ENCODE assay signal across 31 cellular contexts in genomic region chr12:120167529-120168095, GRCh38. TPM values are rescaled to one million over a fixed set of nuclear protein-coding genes. Genes with fewer than 3 reads are reported as not detected.
DNase-seq lines count a peak whose midpoint lies in the region; ATAC-seq, FAIRE-seq and TF ChIP-seq lines count a peak whose summit lies in the region.
"Had no signal": no experiment of that assay in that cellular context is flagged by ENCODE, and none has a peak within 500 bp of the region (broad histone marks: within the 10 kb centered on the region; RNA-seq: fewer than 3 reads in every experiment).

No MANE protein-coding gene starts in this region.

- H3K9me3 ChIP-seq in OCI-LY3 (ENCODE audit: insufficient read depth, low read length) (no peaks in the 10 kb centered on the region), endothelial cell of umbilical vein (replicated peaks; ENCODE audit: control insufficient read depth, insufficient read depth, low read length) (no peaks in the 10 kb centered on the region)
- H3K9me3 ChIP-seq: right atrium auricular region, suprapubic skin, upper lobe of right lung had no signal

- no TSS peak for BruUV-seq in endothelial cell of umbilical vein (replicated peaks; lab: Mats Ljungman, UMichigan)

- FAIRE-seq in endothelial cell of umbilical vein (lab: Jason Lieb, UNC), result peak; percentile 65
- FAIRE-seq: astrocyte, colon, islet of Langerhans, small intestine had no signal

- DNase-seq in Ammon's horn (ENCODE audit: low spot score) (peak; percentile 12), GM06990 (ENCODE audit: extremely low read depth, insufficient read length) (peak; percentile 40), endothelial cell of umbilical vein (ENCODE audit: low read depth, low spot score) (peak; percentile 54), substantia nigra (lab: John Stamatoyannopoulos, UW) (no peak)
- DNase-seq: activated CD4-positive, alpha-beta memory T cell treated with anti-CD3 and anti-CD28 coated beads for 36 hours; activated CD8-positive, alpha-beta memory T cell treated with anti-CD3 and anti-CD28 coated beads, Interleukin-2, amount 50 U/mL, for 48 hours; activated naive CD8-positive, alpha-beta T cell treated with anti-CD3 and anti-CD28 coated beads, Interleukin-2, amount 10 ng/mL, durations not matched to agents 7 days and 5 days; effector CD8-positive, alpha-beta T cell; glutamatergic neuron; NCI-H2081; NCI-H345; small intestine; stimulated activated naive B cell treated with anti-CD40 and anti-IgM and Interleukin-4, amounts not matched to agents 10 μg/mL and 1 μg/mL and 100 μg/mL, for 72 hours; T-helper 2 cell; upper lobe of right lung had no signal

- H3K79me2 ChIP-seq in OCI-LY3 (ENCODE audit: low read length), result no peaks in the 10 kb centered on the region
- no peaks in the 10 kb centered on the region for H3K79me2 ChIP-seq in endothelial cell of umbilical vein (ENCODE audit: control insufficient read depth, insufficient read depth, low read length)

- CTCF ChIA-PET in endothelial cell of umbilical vein (lab: Charles Lee), result interaction anchor here (0.6 to 1.7 kb wide), 11 partner anchors 9 to 135 kb away, joined by 3 to 10 read pairs (median 4); partner anchors contain the start of genes PXN, RPLP0 and SIRT4

- no peaks in the 10 kb centered on the region for H3K9me1 ChIP-seq in endothelial cell of umbilical vein (replicated peaks; ENCODE audit: control insufficient read depth, extremely low read depth, insufficient read depth, low read length)

- 0 out of 2 replicates have a peak, but pooled peaks cover 3% of the 10 kb centered on the region for H3K4me1 ChIP-seq in OCI-LY3 (ENCODE audit: low read length)
- H3K4me1 ChIP-seq in endothelial cell of umbilical vein (ENCODE audit: control insufficient read depth, extremely low read depth, insufficient read depth, low read length), result peaks cover 12% of the 10 kb centered on the region
- H3K4me1 ChIP-seq: right atrium auricular region, suprapubic skin, upper lobe of right lung had no signal

- no peaks in the 10 kb centered on the region for H4K20me1 ChIP-seq in OCI-LY3 (ENCODE audit: insufficient read depth, low read length)
- no peaks in the 10 kb centered on the region for H4K20me1 ChIP-seq in endothelial cell of umbilical vein (replicated peaks; ENCODE audit: control insufficient read depth, extremely low read depth, insufficient read depth, low read length)

- H3K4me3 ChIP-seq in GM06990 (replicated peaks; ENCODE audit: low read depth, low read length) (no peak overlapping the region), OCI-LY3 (ENCODE audit: low read length) (no peak overlapping the region), endothelial cell of umbilical vein (replicated peaks in 1 of 3; ENCODE audit: insufficient read depth in 1 of 3, low read depth in 1 of 3, low read length in 3 of 3) (no peak overlapping the region)
- H3K4me3 ChIP-seq: cardiac muscle cell, right atrium auricular region, suprapubic skin, upper lobe of right lung had no signal

- H3K27me3 ChIP-seq in GM06990 (replicated peaks; ENCODE audit: control insufficient read depth, insufficient read depth, low read length) (no peaks in the 10 kb centered on the region), OCI-LY3 (ENCODE audit: low read depth, low read length) (no peaks in the 10 kb centered on the region), endothelial cell of umbilical vein (ENCODE audit: control insufficient read depth in 2 of 2, insufficient read depth in 2 of 2, low read length in 2 of 2) (no peaks in the 10 kb centered on the region)
- H3K27me3 ChIP-seq: cardiac muscle cell, right atrium auricular region, suprapubic skin, upper lobe of right lung had no signal

- no peak for TF ChIP-seq POLR2A in endothelial cell of umbilical vein (IDR thresholded peaks at IDR 0.05; ENCODE audit: low read depth, low read length)

- H2AFZ ChIP-seq in OCI-LY3 (ENCODE audit: low read depth, low read length) (no peak overlapping the region), endothelial cell of umbilical vein (ENCODE audit: low read depth, low read length) (no peak overlapping the region)

- intact Hi-C loops in endothelial cell of umbilical vein (cut with micrococcal nuclease), result no loop called here

- POLR2A ChIA-PET in endothelial cell of umbilical vein (lab: Charles Lee), result interaction anchor here (0.5 to 1.8 kb wide), 4 partner anchors 21 to 124 kb away, joined by 3 to 20 read pairs (median 12); partner anchors contain the start of genes RNU4-2 and RPLP0

- H3K36me3 ChIP-seq in GM06990 (ENCODE audit: control insufficient read depth, insufficient read depth, low read length) (peaks cover 37% of the 10 kb centered on the region), OCI-LY3 (replicated peaks; ENCODE audit: low read depth, low read length) (peaks cover 33% of the 10 kb centered on the region), endothelial cell of umbilical vein (ENCODE audit: control insufficient read depth in 2 of 2, extremely low read depth in 1 of 2, insufficient read depth in 2 of 2, low read length in 2 of 2) (peaks cover 8 to 25% of the 10 kb centered on the region in 2 experiments)

- dilution Hi-C loops in endothelial cell of umbilical vein (cut with MboI; ENCODE audit: extremely low pct_ligation_motif_present, low sequenced_read_pairs), result no loop called here

- peak overlapping the region; percentile 40 for H3K27ac ChIP-seq in OCI-LY3 (ENCODE audit: low read length)
- peak overlapping the region; percentile 62 for H3K27ac ChIP-seq in endothelial cell of umbilical vein (ENCODE audit: insufficient read depth, low read depth, low read length)
- no peak overlapping the region for H3K27ac ChIP-seq in substantia nigra (ENCODE audit: low read depth, low read length, poor library complexity, severe bottlenecking)
- H3K27ac ChIP-seq: cardiac muscle cell, HL-60, KMS-11, right atrium auricular region, suprapubic skin, upper lobe of right lung had no signal

- H3K9ac ChIP-seq in OCI-LY3 (ENCODE audit: low read length), result no peak overlapping the region
- H3K9ac ChIP-seq in endothelial cell of umbilical vein (replicated peaks; ENCODE audit: extremely low read depth, insufficient read depth, low read length), result no peak overlapping the region
- H3K9ac ChIP-seq: KMS-11 had no signal

- ATAC-seq in HG03139 (IDR thresholded peaks at IDR 0.05; ENCODE audit: unreplicated experiment) (no peak), GM19397 (IDR thresholded peaks at IDR 0.05; ENCODE audit: unreplicated experiment) (no peak), HG03565 (IDR thresholded peaks at IDR 0.05; ENCODE audit: unreplicated experiment) (no peak)
- ATAC-seq: activated CD4-positive, CD25-positive, alpha-beta regulatory T cell treated with anti-CD3 and anti-CD28 coated beads, Interleukin-2, amount 50 U/mL, for 24 hours; activated T-helper 17 cell treated with anti-CD3 and anti-CD28 coated beads, Interleukin-2, amount 50 U/mL, for 72 hours; left lobe of liver; Right ventricle myocardium inferior; stimulated activated naive B cell treated with anti-CD40 and anti-IgM and Interleukin-4, amounts not matched to agents 10 μg/mL and 1 μg/mL and 100 μg/mL, for 72 hours; upper lobe of right lung had no signal

- H3K4me2 ChIP-seq in OCI-LY3 (ENCODE audit: low read length) (no peak overlapping the region), endothelial cell of umbilical vein (ENCODE audit: insufficient read depth, low read length) (peak overlapping the region; percentile 49)
- H3K4me2 ChIP-seq: KMS-11 had no signal

- TF ChIP-seq CTCF in GM06990 (IDR thresholded peaks at IDR 0.05; ENCODE audit: insufficient read depth, low read length, poor library complexity, severe bottlenecking) (no peak), OCI-LY3 (IDR thresholded peaks at IDR 0.05; ENCODE audit: low read depth, low read length) (no peak), endothelial cell of umbilical vein (IDR thresholded peaks at IDR 0.05; ENCODE audit: extremely low read depth in 1 of 2, insufficient read depth in 1 of 2, low read depth in 1 of 2, low read length in 2 of 2) (no peak)

TF ChIP-seq in endothelial cell of umbilical vein, 7 proteins besides CTCF, POLR2A, EP300 and RAD21 (continues in another document):
- no peak for TF ChIP-seq MYC (IDR thresholded peaks at IDR 0.05; ENCODE audit: low read depth, low read length)
- TF ChIP-seq EZH2 (IDR thresholded peaks at IDR 0.05; ENCODE audit: borderline replicate concordance, low read depth, low read length, severe bottlenecking), result no peak
- TF ChIP-seq GATA2 (IDR thresholded peaks at IDR 0.05; ENCODE audit: insufficient read depth, insufficient read length, low read depth, low read length), result no peak
- TF ChIP-seq, protein P1, sequence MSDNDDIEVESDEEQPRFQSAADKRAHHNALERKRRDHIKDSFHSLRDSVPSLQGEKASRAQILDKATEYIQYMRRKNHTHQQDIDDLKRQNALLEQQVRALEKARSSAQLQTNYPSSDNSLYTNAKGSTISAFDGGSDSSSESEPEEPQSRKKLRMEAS (IDR thresholded peaks at IDR 0.05; ENCODE audit: insufficient read depth, insufficient read length), result no peak

RNA-seq across cellular contexts. Expression of gene GCN1, which starts 26.9 kb away (rescaled TPM):
- 79.1 and 101 TPM in 2 replicates for total RNA-seq in endothelial cell of umbilical vein
- 30.1 and 38.3 TPM in 2 replicates for polyA plus RNA-seq in endothelial cell of umbilical vein
- polyA plus RNA-seq in endothelial cell of umbilical vein (2011; cell fraction: cytosol; rRNA removed), result 27.7 and 31.9 TPM in 2 replicates
- 308 and 543 TPM in 2 replicates for polyA plus RNA-seq in endothelial cell of umbilical vein (2011; cell fraction: nucleus; rRNA removed)
- polyA plus RNA-seq in endothelial cell of umbilical vein (2012), result 52.5 and 53.9 TPM in 2 replicates
- 134 and 148 TPM in 2 replicates for polyA minus RNA-seq in endothelial cell of umbilical vein
- polyA minus RNA-seq in endothelial cell of umbilical vein (2011; cell fraction: cytosol; rRNA and poly(A)+ RNA removed), result 86.0 TPM
- 132 and 142 TPM in 2 replicates for polyA minus RNA-seq in endothelial cell of umbilical vein (2011; cell fraction: nucleus; rRNA and poly(A)+ RNA removed)

RNA-seq across cellular contexts. Expression of gene RPLP0, which starts 33.3 kb away (rescaled TPM):
- 2,020 and 2,099 TPM in 2 replicates for total RNA-seq in endothelial cell of umbilical vein
- polyA plus RNA-seq in endothelial cell of umbilical vein, result 7,015 and 7,522 TPM in 2 replicates
- polyA plus RNA-seq in endothelial cell of umbilical vein (2011; cell fraction: cytosol; rRNA removed), result 8,040 and 8,266 TPM in 2 replicates
- 2,768 and 3,060 TPM in 2 replicates for polyA plus RNA-seq in endothelial cell of umbilical vein (2011; cell fraction: nucleus; rRNA removed)
- polyA plus RNA-seq in endothelial cell of umbilical vein (2012), result 2,884 and 3,284 TPM in 2 replicates
- 3,611 and 3,830 TPM in 2 replicates for polyA minus RNA-seq in endothelial cell of umbilical vein
- polyA minus RNA-seq in endothelial cell of umbilical vein (2011; cell fraction: cytosol; rRNA and poly(A)+ RNA removed), result 2,139 TPM
- 516 and 595 TPM in 2 replicates for polyA minus RNA-seq in endothelial cell of umbilical vein (2011; cell fraction: nucleus; rRNA and poly(A)+ RNA removed)

RNA-seq across cellular contexts. Expression of gene RAB35, which starts 51.1 kb away (rescaled TPM):
- total RNA-seq in endothelial cell of umbilical vein, result 80.3 and 82.8 TPM in 2 replicates
- polyA plus RNA-seq in endothelial cell of umbilical vein, result 70.5 and 73.7 TPM in 2 replicates
- polyA plus RNA-seq in endothelial cell of umbilical vein (2011; cell fraction: cytosol; rRNA removed), result 55.9 and 58.3 TPM in 2 replicates
- 67.9 and 80.0 TPM in 2 replicates for polyA plus RNA-seq in endothelial cell of umbilical vein (2011; cell fraction: nucleus; rRNA removed)
- polyA plus RNA-seq in endothelial cell of umbilical vein (2012), result 70.3 and 85.8 TPM in 2 replicates
- polyA minus RNA-seq in endothelial cell of umbilical vein, result 109 and 135 TPM in 2 replicates
- polyA minus RNA-seq in endothelial cell of umbilical vein (2011; cell fraction: cytosol; rRNA and poly(A)+ RNA removed), result 32.7 TPM
- polyA minus RNA-seq in endothelial cell of umbilical vein (2011; cell fraction: nucleus; rRNA and poly(A)+ RNA removed), result 16.1 and 22.9 TPM in 2 replicates

Comparison
In these comparisons a context has a peak if more than half of its experiments do, and no peak if none do; other contexts are left out.
1. DNase-seq: peak in Ammon's horn (single experiment), GM06990 (single experiment) and endothelial cell of umbilical vein (single experiment); none in substantia nigra (0 of 49).